In genomic region chr4:1748465-1748995, GRCh38 we compare ENCODE assay signal across 1 cellular context.
A peak's percentile ranks its signal among the peaks of the same experiment; 100 is the strongest.
TF ChIP-seq lines count a peak whose summit lies in the region.

No MANE protein-coding gene starts in this region.

TF ChIP-seq in K562, 482 proteins besides CTCF, POLR2A, EP300 and RAD21 (continued from another document and continues in another):
- no peak for TF ChIP-seq ZBTB11 (CRISPR knock-in tag; IDR thresholded peaks at IDR 0.05)
- TF ChIP-seq, protein P1, sequence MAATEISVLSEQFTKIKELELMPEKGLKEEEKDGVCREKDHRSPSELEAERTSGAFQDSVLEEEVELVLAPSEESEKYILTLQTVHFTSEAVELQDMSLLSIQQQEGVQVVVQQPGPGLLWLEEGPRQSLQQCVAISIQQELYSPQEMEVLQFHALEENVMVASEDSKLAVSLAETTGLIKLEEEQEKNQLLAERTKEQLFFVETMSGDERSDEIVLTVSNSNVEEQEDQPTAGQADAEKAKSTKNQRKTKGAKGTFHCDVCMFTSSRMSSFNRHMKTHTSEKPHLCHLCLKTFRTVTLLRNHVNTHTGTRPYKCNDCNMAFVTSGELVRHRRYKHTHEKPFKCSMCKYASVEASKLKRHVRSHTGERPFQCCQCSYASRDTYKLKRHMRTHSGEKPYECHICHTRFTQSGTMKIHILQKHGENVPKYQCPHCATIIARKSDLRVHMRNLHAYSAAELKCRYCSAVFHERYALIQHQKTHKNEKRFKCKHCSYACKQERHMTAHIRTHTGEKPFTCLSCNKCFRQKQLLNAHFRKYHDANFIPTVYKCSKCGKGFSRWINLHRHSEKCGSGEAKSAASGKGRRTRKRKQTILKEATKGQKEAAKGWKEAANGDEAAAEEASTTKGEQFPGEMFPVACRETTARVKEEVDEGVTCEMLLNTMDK (IDR thresholded peaks at IDR 0.05; ENCODE audit: borderline replicate concordance, insufficient read depth, low read depth, low read length, poor library complexity, severe bottlenecking): peak; percentile 45
- TF ChIP-seq ATF7 (IDR thresholded peaks at IDR 0.05): 0 out of 2 replicates have a peak, but pooled peaks have one; percentile 33
- peak; percentile 59; the same call in 1 of the 2 replicates for TF ChIP-seq L3MBTL2 (IDR thresholded peaks at IDR 0.05)
- TF ChIP-seq GATAD2B (IDR thresholded peaks at IDR 0.05; ENCODE audit: borderline replicate concordance): peak; percentile 42; the same call in 1 of the 2 replicates
- no peak for TF ChIP-seq ZBTB5 (IDR thresholded peaks at IDR 0.05)
- peak; percentile 95 for TF ChIP-seq HNRNPK (IDR thresholded peaks at IDR 0.05; ENCODE audit: low read depth, low read length, poor library complexity, severe bottlenecking)
- TF ChIP-seq ZFP36 (IDR thresholded peaks at IDR 0.05; ENCODE audit: low read depth, low read length, partially characterized antibody): peak; percentile 24
- TF ChIP-seq PCBP1 (IDR thresholded peaks at IDR 0.05; ENCODE audit: low read depth, low read length, poor library complexity, severe bottlenecking): peak; percentile 99
- peak in 1 of 2 experiments; percentile 46; a peak in 1 of 4 replicates for TF ChIP-seq SRF (CRISPR knock-in tag; IDR thresholded peaks at IDR 0.05)
- TF ChIP-seq, protein P2, sequence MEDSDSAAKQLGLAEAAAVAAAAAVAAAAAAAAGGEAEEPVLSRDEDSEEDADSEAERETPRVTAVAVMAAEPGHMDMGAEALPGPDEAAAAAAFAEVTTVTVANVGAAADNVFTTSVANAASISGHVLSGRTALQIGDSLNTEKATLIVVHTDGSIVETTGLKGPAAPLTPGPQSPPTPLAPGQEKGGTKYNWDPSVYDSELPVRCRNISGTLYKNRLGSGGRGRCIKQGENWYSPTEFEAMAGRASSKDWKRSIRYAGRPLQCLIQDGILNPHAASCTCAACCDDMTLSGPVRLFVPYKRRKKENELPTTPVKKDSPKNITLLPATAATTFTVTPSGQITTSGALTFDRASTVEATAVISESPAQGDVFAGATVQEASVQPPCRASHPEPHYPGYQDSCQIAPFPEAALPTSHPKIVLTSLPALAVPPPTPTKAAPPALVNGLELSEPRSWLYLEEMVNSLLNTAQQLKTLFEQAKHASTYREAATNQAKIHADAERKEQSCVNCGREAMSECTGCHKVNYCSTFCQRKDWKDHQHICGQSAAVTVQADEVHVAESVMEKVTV (CRISPR knock-in tag; IDR thresholded peaks at IDR 0.05): peak; percentile 72
- TF ChIP-seq POLR2G (IDR thresholded peaks at IDR 0.05; ENCODE audit: low read depth, low read length): no peak
- TF ChIP-seq, protein P3, sequence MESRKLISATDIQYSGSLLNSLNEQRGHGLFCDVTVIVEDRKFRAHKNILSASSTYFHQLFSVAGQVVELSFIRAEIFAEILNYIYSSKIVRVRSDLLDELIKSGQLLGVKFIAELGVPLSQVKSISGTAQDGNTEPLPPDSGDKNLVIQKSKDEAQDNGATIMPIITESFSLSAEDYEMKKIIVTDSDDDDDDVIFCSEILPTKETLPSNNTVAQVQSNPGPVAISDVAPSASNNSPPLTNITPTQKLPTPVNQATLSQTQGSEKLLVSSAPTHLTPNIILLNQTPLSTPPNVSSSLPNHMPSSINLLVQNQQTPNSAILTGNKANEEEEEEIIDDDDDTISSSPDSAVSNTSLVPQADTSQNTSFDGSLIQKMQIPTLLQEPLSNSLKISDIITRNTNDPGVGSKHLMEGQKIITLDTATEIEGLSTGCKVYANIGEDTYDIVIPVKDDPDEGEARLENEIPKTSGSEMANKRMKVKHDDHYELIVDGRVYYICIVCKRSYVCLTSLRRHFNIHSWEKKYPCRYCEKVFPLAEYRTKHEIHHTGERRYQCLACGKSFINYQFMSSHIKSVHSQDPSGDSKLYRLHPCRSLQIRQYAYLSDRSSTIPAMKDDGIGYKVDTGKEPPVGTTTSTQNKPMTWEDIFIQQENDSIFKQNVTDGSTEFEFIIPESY (CRISPR knock-in tag; IDR thresholded peaks at IDR 0.05): peak; percentile 61; the same call in 1 of the 2 replicates
- peak; percentile 69; the same call in 1 of the 2 replicates for TF ChIP-seq MYNN (IDR thresholded peaks at IDR 0.05)
- TF ChIP-seq MYNN (CRISPR knock-in tag; IDR thresholded peaks at IDR 0.05): no peak
- peak; percentile 92 for TF ChIP-seq SMC3 (conservative IDR thresholded peaks at IDR 0.05; ENCODE audit: insufficient read depth, low read depth, low read length)
- TF ChIP-seq STAG1 (CRISPR knock-in tag; IDR thresholded peaks at IDR 0.05; ENCODE audit: borderline replicate concordance): peak; percentile 91
- TF ChIP-seq GABPB1 (CRISPR knock-in tag; IDR thresholded peaks at IDR 0.05): peak; percentile 30; the same call in 1 of the 2 replicates
- no peak for TF ChIP-seq BMI1 (IDR thresholded peaks at IDR 0.05; ENCODE audit: low read length)
- TF ChIP-seq, protein P4, sequence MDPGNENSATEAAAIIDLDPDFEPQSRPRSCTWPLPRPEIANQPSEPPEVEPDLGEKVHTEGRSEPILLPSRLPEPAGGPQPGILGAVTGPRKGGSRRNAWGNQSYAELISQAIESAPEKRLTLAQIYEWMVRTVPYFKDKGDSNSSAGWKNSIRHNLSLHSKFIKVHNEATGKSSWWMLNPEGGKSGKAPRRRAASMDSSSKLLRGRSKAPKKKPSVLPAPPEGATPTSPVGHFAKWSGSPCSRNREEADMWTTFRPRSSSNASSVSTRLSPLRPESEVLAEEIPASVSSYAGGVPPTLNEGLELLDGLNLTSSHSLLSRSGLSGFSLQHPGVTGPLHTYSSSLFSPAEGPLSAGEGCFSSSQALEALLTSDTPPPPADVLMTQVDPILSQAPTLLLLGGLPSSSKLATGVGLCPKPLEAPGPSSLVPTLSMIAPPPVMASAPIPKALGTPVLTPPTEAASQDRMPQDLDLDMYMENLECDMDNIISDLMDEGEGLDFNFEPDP (CRISPR knock-in tag; IDR thresholded peaks at IDR 0.05): no peak
- no peak for TF ChIP-seq ZNF407 (IDR thresholded peaks at IDR 0.05; ENCODE audit: low read depth)
- TF ChIP-seq BHLHE40 (IDR thresholded peaks at IDR 0.05; ENCODE audit: low read length): peak; percentile 79
- TF ChIP-seq RB1 (IDR thresholded peaks at IDR 0.05; ENCODE audit: low read depth): peak; percentile 87
- TF ChIP-seq NFIC (IDR thresholded peaks at IDR 0.05): peak; percentile 78
- TF ChIP-seq ZNF592 (IDR thresholded peaks at IDR 0.05): no peak
- 0 out of 2 replicates have a peak, but pooled peaks have one; percentile 13 for TF ChIP-seq MYC (IDR thresholded peaks at IDR 0.05; ENCODE audit: low read depth, low read length)
- no peak for TF ChIP-seq MYC (CRISPR knock-in tag; IDR thresholded peaks at IDR 0.05; ENCODE audit: borderline replicate concordance, low read depth)
- TF ChIP-seq HNRNPL (IDR thresholded peaks at IDR 0.05; ENCODE audit: low read depth, low read length): peak; percentile 96
